1 cellular context compared by ENCODE assay signal in the genomic region with DNA sequence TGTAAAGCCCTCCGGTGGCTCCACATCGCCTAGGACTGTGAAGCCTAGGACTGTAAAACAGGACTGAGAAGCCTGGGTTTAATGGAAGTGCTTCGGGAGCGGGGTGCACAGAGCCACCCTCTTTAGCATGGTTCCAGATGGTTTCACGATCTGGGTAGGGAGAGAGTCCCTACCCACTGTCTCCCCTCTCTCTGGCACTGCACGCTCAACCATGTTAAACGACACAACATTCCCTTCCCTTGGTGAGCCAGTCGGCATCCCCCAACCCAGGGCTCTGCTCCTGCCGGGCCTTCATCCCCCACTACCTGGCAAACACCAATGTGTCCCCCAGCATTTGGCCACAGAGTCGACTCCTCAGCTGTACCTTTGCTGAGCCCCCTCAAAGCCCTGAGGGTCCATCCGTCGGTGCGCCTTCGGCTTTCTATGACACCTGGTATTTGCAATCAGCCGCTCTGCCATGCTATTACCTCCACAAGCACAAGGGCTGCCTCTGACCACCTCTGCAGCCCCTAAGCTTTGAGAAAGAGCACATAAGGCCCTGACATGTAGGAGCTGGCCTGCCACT.
TF ChIP-seq lines count a peak whose summit lies in the region.

No MANE protein-coding gene starts in this region.

TF ChIP-seq in GM23338, 12 proteins besides CTCF, POLR2A, EP300 and RAD21 (continued from another document):
- TF ChIP-seq REST (IDR thresholded peaks at IDR 0.05; ENCODE audit: unreplicated experiment): no peak
